Comparison of ENCODE assay signal across 9 cellular contexts in genomic region chr2:233061007-233061590, GRCh38. TPM values are rescaled to one million over a fixed set of nuclear protein-coding genes. Genes with fewer than 3 reads are reported as not detected.
DNase-seq lines count a peak whose midpoint lies in the region; ATAC-seq lines count a peak whose summit lies in the region.
"Had no signal": no experiment of that assay in that cellular context is flagged by ENCODE, and none has a peak within 500 bp of the region (broad histone marks: within the 10 kb centered on the region; RNA-seq: fewer than 3 reads in every experiment).

No MANE protein-coding gene starts in this region.

- no peaks in the 10 kb centered on the region for H3K27me3 Mint-ChIP-seq in natural killer cell treated with Interleukin-12 subunit alpha and Interleukin-12 subunit beta and Interleukin-15 and Interleukin-18, amount 100 ng/mL, for 72 hours

- no peaks in the 10 kb centered on the region for H3K9me3 Mint-ChIP-seq in natural killer cell treated with Interleukin-12 subunit alpha and Interleukin-12 subunit beta and Interleukin-15 and Interleukin-18, amount 100 ng/mL, for 72 hours

- peak; percentile 67 for DNase-seq in activated CD8-positive, alpha-beta memory T cell treated with anti-CD3 and anti-CD28 coated beads, Interleukin-2, amount 50 U/mL, for 48 hours
- DNase-seq in natural killer cell treated with Interleukin-12 subunit alpha and Interleukin-12 subunit beta and Interleukin-15 and Interleukin-18, amount 100 ng/mL, for 72 hours (ENCODE audit: low spot score): no peak
- DNase-seq in medulla oblongata (ENCODE audit: extremely low spot score) (no peak), NCI-H2171 (lab: John Stamatoyannopoulos, UW) (no peak)

- no peaks in the 10 kb centered on the region for H3K36me3 Mint-ChIP-seq in natural killer cell treated with Interleukin-12 subunit alpha and Interleukin-12 subunit beta and Interleukin-15 and Interleukin-18, amount 100 ng/mL, for 72 hours

- peak overlapping the region; percentile 86 for H3K4me3 Mint-ChIP-seq in natural killer cell treated with Interleukin-12 subunit alpha and Interleukin-12 subunit beta and Interleukin-15 and Interleukin-18, amount 100 ng/mL, for 72 hours

- H3K27ac Mint-ChIP-seq in natural killer cell treated with Interleukin-12 subunit alpha and Interleukin-12 subunit beta and Interleukin-15 and Interleukin-18, amount 100 ng/mL, for 72 hours: peak overlapping the region; percentile 95 to 97

- ATAC-seq in HG02571 (IDR thresholded peaks at IDR 0.05; ENCODE audit: unreplicated experiment) (peak; percentile 19), GM19324 (IDR thresholded peaks at IDR 0.05; ENCODE audit: low FRiP score, unreplicated experiment) (no peak), GM21390 (IDR thresholded peaks at IDR 0.05; ENCODE audit: unreplicated experiment) (no peak)
- ATAC-seq in natural killer cell treated with Interleukin-12 subunit alpha and Interleukin-12 subunit beta and Interleukin-15 and Interleukin-18, amount 100 ng/mL, for 72 hours: peak; percentile 19 to 46

- peak overlapping the region; percentile 73 for H3K4me3 ChIP-seq in GM08714 (ENCODE audit: low read length)

- peaks cover 32 to 46% of the 10 kb centered on the region in 2 donors for H3K4me1 Mint-ChIP-seq in natural killer cell treated with Interleukin-12 subunit alpha and Interleukin-12 subunit beta and Interleukin-15 and Interleukin-18, amount 100 ng/mL, for 72 hours (ENCODE audit: low read depth in 2 of 2)

RNA-seq across cellular contexts. Expression of gene INPP5D, which starts 1.0 kb away (rescaled TPM):
- total RNA-seq in natural killer cell treated with Interleukin-12 subunit alpha and Interleukin-12 subunit beta and Interleukin-15 and Interleukin-18, amount 100 ng/mL, for 72 hours: 100 to 1,000 TPM; 136 to 155 TPM

RNA-seq across cellular contexts. Expression of gene NEU2, which starts 28.6 kb away (rescaled TPM):
- total RNA-seq in natural killer cell treated with Interleukin-12 subunit alpha and Interleukin-12 subunit beta and Interleukin-15 and Interleukin-18, amount 100 ng/mL, for 72 hours: not detected
- total RNA-seq: astrocyte had no signal

RNA-seq across cellular contexts. Expression of gene NGEF, which starts 48.0 kb away (rescaled TPM):
- not detected for total RNA-seq in natural killer cell treated with Interleukin-12 subunit alpha and Interleukin-12 subunit beta and Interleukin-15 and Interleukin-18, amount 100 ng/mL, for 72 hours

Comparison
In these comparisons a context has a peak if more than half of its experiments do, and no peak if none do; other contexts are left out.
1. ATAC-seq: peak in HG02571 (single experiment) and natural killer cell treated with Interleukin-12 subunit alpha and Interleukin-12 subunit beta and Interleukin-15 and Interleukin-18, amount 100 ng/mL, for 72 hours (2 of 2); none in GM19324 (single experiment) and GM21390 (single experiment).